14 cellular contexts compared by ENCODE assay signal in the genomic region with DNA sequence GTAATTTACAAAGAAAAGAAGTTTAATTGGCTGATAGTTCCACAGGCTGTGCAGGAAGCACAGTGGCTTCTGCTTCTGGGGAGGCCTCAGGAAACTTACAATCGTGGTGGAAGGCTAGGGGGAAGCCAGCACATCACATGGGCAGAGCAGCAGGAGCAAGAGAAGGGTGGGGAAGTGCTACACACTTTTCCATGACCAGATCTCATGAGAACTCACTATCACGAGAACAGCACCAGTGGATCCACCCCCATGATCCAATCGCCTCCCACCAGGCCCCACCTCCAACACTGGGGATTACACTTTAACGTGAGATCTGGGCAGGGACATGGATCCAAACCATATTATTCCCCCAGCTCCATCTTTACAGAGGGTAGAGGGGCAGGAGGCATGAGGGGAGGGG.
"Had no signal": no experiment of that assay in that cellular context is flagged by ENCODE, and none has a peak within 500 bp of the region (broad histone marks: within the 10 kb centered on the region; RNA-seq: fewer than 3 reads in every experiment).

No MANE protein-coding gene starts in this region.

- H3K4me1 ChIP-seq: colonic mucosa had no signal

- H3K27me3 ChIP-seq: cardiac muscle cell, colonic mucosa, esophagus squamous epithelium, stomach, testis, upper lobe of right lung had no signal

- H3K4me3 ChIP-seq: cardiac muscle cell, colonic mucosa, esophagus squamous epithelium, stomach, testis, upper lobe of right lung had no signal

- DNase-seq: activated CD4-positive, alpha-beta memory T cell treated with anti-CD3 and anti-CD28 coated beads for 36 hours; activated CD4-positive, alpha-beta T cell treated with anti-CD3 and anti-CD28 coated beads for 1 hour; activated effector memory CD4-positive, alpha-beta T cell treated with Interleukin-2 at 50 U/mL for 16 hours; activated T-cell treated with anti-CD3 and anti-CD28 coated beads, Interleukin-2, amount 50 U/mL, for 4 hours; colonic mucosa; esophagus squamous epithelium; glutamatergic neuron; stimulated activated CD4-positive, alpha-beta T cell treated with anti-CD3 and anti-CD28 coated beads, Interleukin-12 subunit alpha, Interleukin-12 subunit beta, amount 100 ng/mL, for 4 hours; stimulated activated CD4-positive, alpha-beta T cell treated with anti-CD3 and anti-CD28 coated beads, Interleukin-2, amount 100 ng/mL, for 24 hours; stomach; testis had no signal

- ATAC-seq: activated T-cell treated with anti-CD3 and anti-CD28 coated beads, Interleukin-2, amount 50 U/mL, for 4 hours; upper lobe of right lung had no signal

- H3K9me3 ChIP-seq: colonic mucosa, esophagus squamous epithelium, stomach, testis, upper lobe of right lung had no signal

- H3K36me3 ChIP-seq: cardiac muscle cell, colonic mucosa, esophagus squamous epithelium, stomach, upper lobe of right lung had no signal

- H3K27ac ChIP-seq: cardiac muscle cell, colonic mucosa, esophagus squamous epithelium, stomach, testis, upper lobe of right lung, VCaP had no signal
